24 cellular contexts compared by ENCODE assay signal in the genomic region with DNA sequence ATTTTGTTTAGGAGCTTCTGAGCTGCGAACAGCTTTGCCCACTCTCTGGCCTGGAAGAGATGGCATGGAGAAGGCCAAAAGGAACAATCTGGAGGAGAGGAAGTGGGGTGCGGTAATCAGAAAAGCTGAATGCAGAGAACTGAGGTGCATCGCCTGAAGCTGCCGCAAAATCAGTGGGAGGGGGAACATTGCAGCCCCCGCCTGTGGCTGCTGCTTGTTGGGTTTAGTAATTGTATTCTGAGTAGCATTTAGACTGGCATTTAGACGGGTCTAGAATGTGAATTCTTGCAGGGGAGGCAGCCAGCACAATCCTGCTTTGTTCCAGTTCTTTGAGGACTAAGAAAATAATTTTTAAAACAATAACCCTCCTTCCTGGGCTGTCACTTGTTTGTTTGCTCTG. TPM values are rescaled to one million over a fixed set of nuclear protein-coding genes. Genes with fewer than 3 reads are reported as not detected.
"Had no signal": no experiment of that assay in that cellular context is flagged by ENCODE, and none has a peak within 500 bp of the region (broad histone marks: within the 10 kb centered on the region; RNA-seq: fewer than 3 reads in every experiment).

No MANE protein-coding gene starts in this region.

- H3K4me1 ChIP-seq: gastrocnemius medialis, lower lobe of right lung, parathyroid adenoma, prostate gland, spleen, suprapubic skin had no signal

- H2AFZ ChIP-seq: parathyroid adenoma had no signal

- H3K4me1 Mint-ChIP-seq: immature natural killer cell; stimulated activated memory B cell treated with anti-CD40 and anti-IgM and Interleukin-4, amounts not matched to agents 10 μg/mL and 1 μg/mL and 100 μg/mL, for 72 hours had no signal

- H3K27ac ChIP-seq: gastrocnemius medialis, heart right ventricle, lower lobe of right lung, neutrophil, parathyroid adenoma, prostate gland, skin epidermis, spleen, suprapubic skin, thyroid gland had no signal

- H3K9ac ChIP-seq: parathyroid adenoma had no signal

- H3K79me2 ChIP-seq: parathyroid adenoma had no signal

- H3K36me3 ChIP-seq: gastrocnemius medialis, heart right ventricle, lower lobe of right lung, neutrophil, prostate gland, spleen, suprapubic skin, thyroid gland had no signal

- H3K36me3 Mint-ChIP-seq: immature natural killer cell; naive thymus-derived CD8-positive, alpha-beta T cell; stimulated activated memory B cell treated with anti-CD40 and anti-IgM and Interleukin-4, amounts not matched to agents 10 μg/mL and 1 μg/mL and 100 μg/mL, for 72 hours had no signal

- H3K4me3 Mint-ChIP-seq: immature natural killer cell; nephron progenitor cell; stimulated activated memory B cell treated with anti-CD40 and anti-IgM and Interleukin-4, amounts not matched to agents 10 μg/mL and 1 μg/mL and 100 μg/mL, for 72 hours; stimulated activated naive CD8-positive, alpha-beta T cell treated with anti-CD3 and anti-CD28 coated beads, Interleukin-15, Interleukin-2, amounts not matched to agents 100 ng/mL and 50 ng/mL, for 24 hours had no signal

- H3K4me3 ChIP-seq: gastrocnemius medialis, heart right ventricle, lower lobe of right lung, prostate gland, skin epidermis, spleen, suprapubic skin, thyroid gland had no signal

- H3K9me3 Mint-ChIP-seq: immature natural killer cell; naive thymus-derived CD8-positive, alpha-beta T cell; nephron progenitor cell; stimulated activated memory B cell treated with anti-CD40 and anti-IgM and Interleukin-4, amounts not matched to agents 10 μg/mL and 1 μg/mL and 100 μg/mL, for 72 hours; stimulated activated naive CD8-positive, alpha-beta T cell treated with anti-CD3 and anti-CD28 coated beads, Interleukin-15, Interleukin-2, amounts not matched to agents 100 ng/mL and 50 ng/mL, for 24 hours had no signal

- DNase-seq: cortex of kidney; effector CD4-positive, alpha-beta T cell; foreskin fibroblast; gastrocnemius medialis; heart right ventricle; hypothalamus; immature natural killer cell; islet precursor cell; kidney glomerular epithelial cell; left ventricle myocardium superior; lower lobe of right lung; naive thymus-derived CD8-positive, alpha-beta T cell; nephron progenitor cell; right cardiac atrium; spleen; stimulated activated CD4-positive, alpha-beta T cell treated with anti-CD3 and anti-CD28 coated beads, Interleukin-4, amount 100 ng/mL, for 4 hours; thyroid gland had no signal

- H3K9me3 ChIP-seq: gastrocnemius medialis, heart right ventricle, lower lobe of right lung, neutrophil, prostate gland, spleen, suprapubic skin, thyroid gland had no signal

- ATAC-seq: gastrocnemius medialis; heart right ventricle; left ventricle myocardium superior; lower lobe of right lung; naive thymus-derived CD8-positive, alpha-beta T cell; right cardiac atrium; stimulated activated memory B cell treated with anti-CD40 and anti-IgM and Interleukin-4, amounts not matched to agents 10 μg/mL and 1 μg/mL and 100 μg/mL, for 72 hours had no signal

- H3K27me3 ChIP-seq: thyroid gland had no signal

- H3K27ac Mint-ChIP-seq: immature natural killer cell; naive thymus-derived CD8-positive, alpha-beta T cell; nephron progenitor cell; stimulated activated memory B cell treated with anti-CD40 and anti-IgM and Interleukin-4, amounts not matched to agents 10 μg/mL and 1 μg/mL and 100 μg/mL, for 72 hours; stimulated activated naive CD8-positive, alpha-beta T cell treated with anti-CD3 and anti-CD28 coated beads, Interleukin-15, Interleukin-2, amounts not matched to agents 100 ng/mL and 50 ng/mL, for 24 hours had no signal

RNA-seq across cellular contexts. Expression of a gene that starts 25.4 kb away (rescaled TPM):
- total RNA-seq: naive thymus-derived CD8-positive, alpha-beta T cell had no signal
- polyA plus RNA-seq: immature natural killer cell; naive thymus-derived CD8-positive, alpha-beta T cell had no signal
